Comparison of ENCODE assay signal across 8 cellular contexts in the genomic region with DNA sequence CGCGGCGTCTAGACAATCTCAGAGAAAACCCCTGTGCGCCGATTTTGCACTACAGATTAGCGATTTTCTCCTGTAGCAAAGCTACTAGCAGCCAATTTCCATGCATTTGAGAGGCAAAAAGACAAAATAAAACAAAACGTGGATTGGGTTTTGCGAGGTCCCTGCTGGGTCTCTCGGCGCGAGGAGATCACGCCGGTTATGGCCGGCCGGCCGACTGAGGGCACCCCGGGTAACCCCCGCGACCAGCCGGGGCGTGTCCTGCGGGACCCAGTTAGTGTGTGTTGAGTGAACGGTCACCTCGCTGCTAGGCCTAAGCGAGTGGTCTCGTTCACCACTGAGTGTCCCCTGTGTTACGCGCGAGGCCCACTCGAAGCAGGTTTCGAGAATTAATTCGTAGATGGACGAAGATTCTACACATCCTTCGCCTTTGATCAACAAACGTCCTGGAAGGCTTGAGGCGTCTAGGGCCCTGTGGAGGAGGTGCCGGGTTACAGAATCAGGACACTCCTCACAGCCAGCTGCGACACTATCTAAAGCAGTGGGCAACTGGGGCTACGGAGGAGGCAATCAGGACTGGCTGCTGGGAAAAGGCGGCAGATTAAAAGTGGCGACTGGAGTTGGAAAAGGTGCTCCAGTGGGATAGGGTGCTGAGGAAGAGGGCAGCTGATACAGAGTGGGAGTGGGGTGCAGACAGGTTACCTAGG. TPM values are rescaled to one million over a fixed set of nuclear protein-coding genes. Genes with fewer than 3 reads are reported as not detected.
A peak's percentile ranks its signal among the peaks of the same experiment; 100 is the strongest.
DNase-seq lines count a peak whose midpoint lies in the region; ATAC-seq and TF ChIP-seq lines count a peak whose summit lies in the region.

No MANE protein-coding gene starts in this region.

- no peak for TF ChIP-seq CTCF in fibroblast of the aortic adventitia (IDR thresholded peaks at IDR 0.05; ENCODE audit: insufficient read depth, low read length)

- ATAC-seq in Right ventricle myocardium inferior = peak; percentile 31

- no peak for DNase-seq in Right ventricle myocardium inferior (ENCODE audit: missing footprints)
- DNase-seq in cardiac septum (ENCODE audit: low spot score) = no peak
- DNase-seq in SW480 (ENCODE audit: low spot score) = peak; percentile 38
- DNase-seq in fibroblast of the aortic adventitia (ENCODE audit: low read depth) = no peak
- DNase-seq in occipital lobe (lab: John Stamatoyannopoulos, UW) = peak; percentile 55
- no peak for DNase-seq in T1000 (lab: John Stamatoyannopoulos, UW)
- no peak for DNase-seq in cortex of kidney (lab: John Stamatoyannopoulos, UW)
- no peak for DNase-seq in OCI-M2 (lab: John Stamatoyannopoulos, UW; ENCODE audit: unreplicated experiment)

- peak overlapping the region; percentile 79 for H3K4me3 ChIP-seq in fibroblast of the aortic adventitia (ENCODE audit: low read depth, low read length)

- intact Hi-C loops in Right ventricle myocardium inferior (cut with DNase I) (no loop called here), cardiac septum (cut with DNase I) (loop anchor here (1.0 kb wide), 1 partner anchor 37 kb away; a partner anchor contains a TSS)

RNA-seq across cellular contexts. Expression of a gene that starts 0.8 kb away (rescaled TPM):
- 458 TPM for total RNA-seq in Right ventricle myocardium inferior
- total RNA-seq in cardiac septum = 429 TPM
- 91.3 and 277 TPM in 2 replicates for total RNA-seq in fibroblast of the aortic adventitia (ENCODE audit: low replicate concordance)
- total RNA-seq in occipital lobe = 209 TPM

RNA-seq across cellular contexts. Expression of a gene that starts 37.1 kb away (rescaled TPM):
- 34.1 TPM for total RNA-seq in Right ventricle myocardium inferior
- total RNA-seq in cardiac septum = 22.5 TPM
- 31.1 and 66.6 TPM in 2 replicates for total RNA-seq in fibroblast of the aortic adventitia (ENCODE audit: low replicate concordance)
- total RNA-seq in occipital lobe = 56.3 TPM

Comparison
In these comparisons a context has a peak if more than half of its experiments do, and no peak if none do; other contexts are left out.
1. DNase-seq: peak in SW480 (single experiment) and occipital lobe (single experiment); none in Right ventricle myocardium inferior (single experiment), cardiac septum (single experiment), fibroblast of the aortic adventitia (single experiment), T1000 (single experiment), cortex of kidney (single experiment) and OCI-M2 (single experiment).